Comparison of ENCODE assay signal across 21 cellular contexts in the genomic region with DNA sequence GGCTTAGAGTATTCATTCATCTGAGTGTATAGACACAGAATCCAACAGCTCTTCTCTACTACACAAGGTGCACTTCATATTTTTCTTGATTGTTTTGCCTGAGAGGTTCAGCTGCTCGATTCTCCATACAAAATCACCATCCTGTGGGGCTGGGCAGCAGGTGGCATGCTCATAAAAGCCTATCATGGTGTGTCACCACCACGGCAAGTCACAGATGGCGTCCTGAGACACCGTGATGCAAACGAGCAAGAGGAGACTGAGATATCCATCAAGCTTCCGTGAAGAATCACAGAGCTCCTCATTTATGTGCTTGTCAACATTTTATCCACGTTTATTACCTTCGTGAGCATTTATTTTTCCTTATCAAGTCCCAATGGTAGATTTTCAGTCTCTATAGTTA. TPM values are rescaled to one million over a fixed set of nuclear protein-coding genes. Genes with fewer than 3 reads are reported as not detected.
A peak's percentile ranks its signal among the peaks of the same experiment; 100 is the strongest.
DNase-seq lines count a peak whose midpoint lies in the region; ATAC-seq and TF ChIP-seq lines count a peak whose summit lies in the region.
"Had no signal": no experiment of that assay in that cellular context is flagged by ENCODE, and none has a peak within 500 bp of the region (broad histone marks: within the 10 kb centered on the region; RNA-seq: fewer than 3 reads in every experiment).

No MANE protein-coding gene starts in this region.

- no TSS peak for BruUV-seq in Caco-2 (replicated peaks; lab: Mats Ljungman, UMichigan)

- no peaks in the 10 kb centered on the region for H3K36me3 Mint-ChIP-seq in Caco-2 (ENCODE audit: insufficient read depth, unreplicated experiment)
- H3K36me3 Mint-ChIP-seq: CD14-positive monocyte; naive thymus-derived CD8-positive, alpha-beta T cell had no signal

- H4K20me1 ChIP-seq in BLaER1 treated with 17β-estradiol and CSF1 and Interleukin-3, amounts not matched to agents 10 nM and 100 nM, result peaks cover 0 to 5% (median 0%) of the 10 kb centered on the region in 11 experiments; a peak in 2 of 22 replicates
- no peaks in the 10 kb centered on the region for H4K20me1 ChIP-seq in hepatocyte (ENCODE audit: insufficient read depth, poor library complexity, severe bottlenecking)

- 69% methylated on average over 8 of the region's 8 CpGs for WGBS in hepatocyte (ENCODE audit: low lambda C conversion rate, missing lambda C conversion rate)

- H3K4me1 Mint-ChIP-seq in Caco-2 (ENCODE audit: low read depth, unreplicated experiment), result no peaks in the 10 kb centered on the region
- H3K4me1 Mint-ChIP-seq: CD14-positive monocyte had no signal

- intact Hi-C loops in Caco-2 (cut with micrococcal nuclease; ENCODE audit: unreplicated experiment), result no loop called here

- peak overlapping the region in 4 of 11 experiments; percentile 55 to 70 (median 60); a peak in 8 of 22 replicates for H3K27ac ChIP-seq in BLaER1 treated with 17β-estradiol and CSF1 and Interleukin-3, amounts not matched to agents 10 nM and 100 nM
- H3K27ac ChIP-seq in RWPE2 (ENCODE audit: poor library complexity, severe bottlenecking) (peak overlapping the region; percentile 54), hepatocyte (no peak overlapping the region)
- H3K27ac ChIP-seq: pancreas had no signal

- H3K4me3 Mint-ChIP-seq in Caco-2 (ENCODE audit: unreplicated experiment), result no peak overlapping the region
- H3K4me3 Mint-ChIP-seq: CD14-positive monocyte had no signal

- no peaks in the 10 kb centered on the region for H3K79me2 ChIP-seq in hepatocyte

- H2AFZ ChIP-seq in hepatocyte, result no peak overlapping the region

- H3K4me2 ChIP-seq in BLaER1 treated with 17β-estradiol and CSF1 and Interleukin-3, amounts not matched to agents 10 nM and 100 nM, result peak overlapping the region; percentile 75 to 91 (median 84)
- no peak overlapping the region for H3K4me2 ChIP-seq in hepatocyte

- peak; percentile 53 for DNase-seq in NCI-H2107 treated with DMSO at 0.1 percent for 48 hours (lab: John Stamatoyannopoulos, UW; ENCODE audit: unreplicated experiment)
- no peak for DNase-seq in NCI-H2107 (lab: John Stamatoyannopoulos, UW)
- DNase-seq in RWPE2 (ENCODE audit: low spot score), result no peak
- peak; percentile 89 for DNase-seq in myocyte (ENCODE audit: low read depth)
- DNase-seq in putamen (ENCODE audit: low spot score), result no peak
- no peak for DNase-seq in hepatocyte (ENCODE audit: low spot score)
- no peak for DNase-seq in Caco-2
- DNase-seq: activated CD4-positive, CD25-positive, alpha-beta regulatory T cell treated with anti-CD3 and anti-CD28 coated beads, Interleukin-2, amount 50 U/mL, for 72 hours; DMS153; NCI-H1930; NCI-H774; pancreas; stimulated activated CD4-positive, alpha-beta T cell treated with anti-CD3 and anti-CD28 coated beads, Interleukin-1b, Interleukin-23, amount 100 ng/mL, for 48 hours; stimulated activated naive CD8-positive, alpha-beta T cell treated with anti-CD3 and anti-CD28 coated beads, Interleukin-15, Interleukin-2, amounts not matched to agents 100 U/mL and 50 U/mL, for 24 hours had no signal

- POLR2A ChIA-PET in Caco-2 (lab: Charles Lee), result no interaction called here

- H3K9me2 ChIP-seq in hepatocyte (replicated peaks; ENCODE audit: insufficient read depth), result no peaks in the 10 kb centered on the region

- no peaks in the 10 kb centered on the region for H3K9me3 Mint-ChIP-seq in Caco-2 (ENCODE audit: unreplicated experiment)
- H3K9me3 Mint-ChIP-seq: activated T-helper 17 cell treated with anti-CD3 and anti-CD28 coated beads, Interleukin-2, amount 50 U/mL, for 72 hours; naive thymus-derived CD8-positive, alpha-beta T cell had no signal

- no peaks in the 10 kb centered on the region for H3K36me3 ChIP-seq in BLaER1 treated with 17β-estradiol and CSF1 and Interleukin-3, amounts not matched to agents 10 nM and 100 nM
- H3K36me3 ChIP-seq in RWPE2 (ENCODE audit: low read depth) (no peaks in the 10 kb centered on the region), hepatocyte (replicated peaks; ENCODE audit: insufficient read depth, low read depth) (no peaks in the 10 kb centered on the region), Caco-2 (ENCODE audit: control insufficient read depth, insufficient read depth, low read length) (no peaks in the 10 kb centered on the region)
- H3K36me3 ChIP-seq: MG63, pancreas, sigmoid colon, transverse colon had no signal

- TF ChIP-seq CTCF in RWPE2 (IDR thresholded peaks at IDR 0.05; ENCODE audit: poor library complexity, severe bottlenecking) (no peak), hepatocyte (IDR thresholded peaks at IDR 0.05; ENCODE audit: poor library complexity) (no peak), Caco-2 (IDR thresholded peaks at IDR 0.05; ENCODE audit: insufficient read depth in 1 of 2, low read depth in 1 of 2, low read length in 1 of 2, severe bottlenecking in 1 of 2, unreplicated experiment in 1 of 2) (no peak)

- H3K4me3 ChIP-seq in BLaER1 treated with 17β-estradiol and CSF1 and Interleukin-3, amounts not matched to agents 10 nM and 100 nM, result no peak overlapping the region; a peak in 2 of 20 replicates
- H3K4me3 ChIP-seq in RWPE2 (ENCODE audit: severe bottlenecking) (no peak overlapping the region), hepatocyte (no peak overlapping the region), Caco-2 (ENCODE audit: low read depth, low read length) (no peak overlapping the region)
- H3K4me3 ChIP-seq: MG63, pancreas, sigmoid colon, transverse colon had no signal

- H3K27me3 ChIP-seq in BLaER1 treated with 17β-estradiol and CSF1 and Interleukin-3, amounts not matched to agents 10 nM and 100 nM, result peaks cover 0 to 43% (median 0%) of the 10 kb centered on the region in 11 experiments; a peak in 4 of 22 replicates
- no peaks in the 10 kb centered on the region for H3K27me3 ChIP-seq in RWPE2 (ENCODE audit: insufficient read depth, poor library complexity, severe bottlenecking)
- no peaks in the 10 kb centered on the region for H3K27me3 ChIP-seq in hepatocyte
- H3K27me3 ChIP-seq in Caco-2 (replicated peaks; ENCODE audit: control insufficient read depth, insufficient read depth, low read length), result no peaks in the 10 kb centered on the region
- H3K27me3 ChIP-seq: MG63, pancreas, sigmoid colon, transverse colon had no signal

- ATAC-seq in RWPE2 (ENCODE audit: low read depth), result no peak

- H3K27ac Mint-ChIP-seq in Caco-2 (ENCODE audit: unreplicated experiment), result no peak overlapping the region
- H3K27ac Mint-ChIP-seq: activated T-helper 17 cell treated with anti-CD3 and anti-CD28 coated beads, Interleukin-2, amount 50 U/mL, for 72 hours; CD14-positive monocyte had no signal

- no peaks in the 10 kb centered on the region for H3K27me3 Mint-ChIP-seq in Caco-2 (ENCODE audit: insufficient read depth, unreplicated experiment)
- H3K27me3 Mint-ChIP-seq: naive thymus-derived CD8-positive, alpha-beta T cell had no signal

- CTCF ChIA-PET in Caco-2 (lab: Charles Lee), result interaction anchor here (0.7 kb wide), 1 partner anchor 10 kb away, joined by 3 read pairs; no protein-coding TSS in a partner anchor

- no peaks in the 10 kb centered on the region; a peak in 1 of 22 replicates for H3K9me3 ChIP-seq in BLaER1 treated with 17β-estradiol and CSF1 and Interleukin-3, amounts not matched to agents 10 nM and 100 nM (replicated peaks in 1 of 11)
- no peaks in the 10 kb centered on the region for H3K9me3 ChIP-seq in RWPE2 (ENCODE audit: severe bottlenecking)
- H3K9me3 ChIP-seq in hepatocyte (ENCODE audit: low read depth), result no peaks in the 10 kb centered on the region
- H3K9me3 ChIP-seq in Caco-2, result no peaks in the 10 kb centered on the region
- H3K9me3 ChIP-seq: MG63, pancreas, sigmoid colon, transverse colon had no signal

- H3K4me1 ChIP-seq in BLaER1 treated with 17β-estradiol and CSF1 and Interleukin-3, amounts not matched to agents 10 nM and 100 nM, result peaks cover 38 to 51% (median 48%) of the 10 kb centered on the region in 10 experiments
- H3K4me1 ChIP-seq in RWPE2 (ENCODE audit: insufficient read depth, poor library complexity, severe bottlenecking), result peaks cover 13% of the 10 kb centered on the region
- H3K4me1 ChIP-seq in hepatocyte (ENCODE audit: insufficient read depth), result no peaks in the 10 kb centered on the region
- H3K4me1 ChIP-seq in Caco-2, result no peaks in the 10 kb centered on the region
- H3K4me1 ChIP-seq: pancreas had no signal

- peak overlapping the region in 2 of 11 experiments; percentile 45 to 55; a peak in 1 of 22 replicates for H3K9ac ChIP-seq in BLaER1 treated with 17β-estradiol and CSF1 and Interleukin-3, amounts not matched to agents 10 nM and 100 nM

RNA-seq across cellular contexts. Expression of a gene that starts 22.4 kb away (rescaled TPM):
- total RNA-seq in myocyte, result 3.9 and 4.8 TPM in 2 replicates
- polyA plus RNA-seq in myocyte (2012), result 17.5 TPM
- total RNA-seq in hepatocyte, result 60.2 and 79.2 TPM in 2 replicates
- 61.0 and 74.6 TPM in 2 replicates for polyA plus RNA-seq in hepatocyte
- total RNA-seq in Caco-2 (2022), result 95.6 and 96.9 TPM in 2 replicates
- polyA plus RNA-seq: naive thymus-derived CD8-positive, alpha-beta T cell had no signal

Comparison
In these comparisons a context has a peak if more than half of its experiments do, and no peak if none do; other contexts are left out.
1. DNase-seq: peak in NCI-H2107 treated with DMSO at 0.1 percent for 48 hours (single experiment) and myocyte (single experiment); none in NCI-H2107 (single experiment), RWPE2 (single experiment), putamen (single experiment), hepatocyte (single experiment) and Caco-2 (0 of 2).
2. RNA of a gene that starts 22.4 kb away (total RNA-seq): 95.6 to 96.9 TPM in Caco-2 and 60.2 to 79.2 TPM in hepatocyte; 3.9 to 4.8 TPM in myocyte; every median in the first group is over 10 times any median in the second.